In the genomic region with DNA sequence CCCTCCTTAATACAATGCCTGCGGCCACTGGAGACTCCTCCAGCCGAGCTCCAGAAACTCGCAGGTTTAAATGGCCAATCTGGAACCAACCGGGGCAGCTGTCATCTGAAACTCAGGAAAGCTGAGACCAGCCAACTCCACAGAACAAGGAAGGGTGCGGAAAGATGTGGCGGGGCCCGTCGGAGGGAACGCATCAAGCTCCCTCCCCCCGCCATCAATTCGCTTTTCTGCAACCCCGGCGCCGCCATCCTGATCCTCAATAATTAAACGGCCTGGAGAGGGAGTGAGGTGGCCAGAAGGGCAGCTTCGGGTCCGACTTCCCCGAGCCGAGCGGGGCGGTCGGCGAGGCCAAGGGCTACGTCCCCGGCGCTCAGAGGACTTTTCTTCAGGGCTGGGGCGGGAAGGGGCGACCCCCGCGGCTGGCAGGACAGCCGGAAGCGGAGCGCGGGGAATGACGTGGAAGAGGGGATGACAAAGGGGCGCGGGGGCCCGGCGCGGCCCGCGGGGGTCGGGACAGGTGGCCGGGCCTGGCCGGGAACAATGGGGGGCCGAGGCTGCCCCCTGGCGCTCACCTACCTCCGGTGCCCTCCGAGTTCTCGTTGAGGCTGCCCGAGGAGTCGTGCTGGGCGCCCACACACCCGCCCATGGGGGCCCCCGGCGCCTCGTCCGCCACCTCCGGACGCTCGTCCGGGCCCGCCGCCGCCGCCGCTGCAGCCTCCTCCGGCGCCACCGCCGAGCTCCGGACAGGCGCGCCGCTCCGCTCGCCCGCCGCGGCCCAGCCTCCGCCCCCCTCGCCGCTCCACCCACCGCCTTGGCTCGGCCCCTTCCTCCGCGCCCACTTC, we compare ENCODE assay signal across 8 cellular contexts. TPM values are rescaled to one million over a fixed set of nuclear protein-coding genes. Genes with fewer than 3 reads are reported as not detected.
DNase-seq lines count a peak whose midpoint lies in the region; ATAC-seq and TF ChIP-seq lines count a peak whose summit lies in the region.

A gene with protein sequence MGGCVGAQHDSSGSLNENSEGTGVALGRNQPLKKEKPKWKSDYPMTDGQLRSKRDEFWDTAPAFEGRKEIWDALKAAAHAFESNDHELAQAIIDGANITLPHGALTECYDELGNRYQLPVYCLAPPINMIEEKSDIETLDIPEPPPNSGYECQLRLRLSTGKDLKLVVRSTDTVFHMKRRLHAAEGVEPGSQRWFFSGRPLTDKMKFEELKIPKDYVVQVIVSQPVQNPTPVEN (minus strand): TSS at position 745 of the 842 bp plus-strand sequence. CDS start 99 bp downstream, at position 646.

- peak within 1 kb of the TSS; percentile 78 to 86 for H3K27ac ChIP-seq in liver (ENCODE audit: low read depth in 1 of 2, low read length in 2 of 2)

- under 1% methylated on average over 87 of the region's 87 CpGs for WGBS in liver

- intact Hi-C loops in activated CD4-positive, alpha-beta T cell treated with anti-CD3 and anti-CD28 coated beads, Interleukin-2, amount 10 ng/mL, durations not matched to agents 24 days and 14 days (cut with micrococcal nuclease) = loop anchor here (1.0 to 10.0 kb wide), 5 partner anchors 8 to 772 kb away; partner anchors contain the start of genes CREBRF and STK10

- no peaks in the 10 kb centered on the region for H3K9me3 ChIP-seq in liver (ENCODE audit: control insufficient read depth in 4 of 4, low read length in 3 of 4)

- peak within 1 kb of the TSS; percentile 76 to 93 (median 91) for H3K4me3 ChIP-seq in liver (ENCODE audit: low read depth in 1 of 3, low read length in 3 of 3)

- H3K4me1 ChIP-seq in liver (ENCODE audit: control insufficient read depth in 4 of 4, insufficient read depth in 4 of 4, low read length in 3 of 4) = peaks cover 1 to 20% (median 14%) of the 10 kb centered on the region in 4 donors

- no peaks in the 10 kb centered on the region for H3K36me3 ChIP-seq in liver (ENCODE audit: control insufficient read depth in 4 of 4, insufficient read depth in 3 of 4, low read depth in 1 of 4, low read length in 3 of 4)

- H3K27ac Mint-ChIP-seq in activated CD4-positive, alpha-beta T cell treated with anti-CD3 and anti-CD28 coated beads, Interleukin-2, amount 10 ng/mL, durations not matched to agents 24 days and 14 days = peak within 1 kb of the TSS; percentile 81

- no peaks in the 10 kb centered on the region for H3K36me3 Mint-ChIP-seq in activated CD4-positive, alpha-beta T cell treated with anti-CD3 and anti-CD28 coated beads, Interleukin-2, amount 10 ng/mL, durations not matched to agents 24 days and 14 days (ENCODE audit: low read depth)

- ATAC-seq in GM18508 (IDR thresholded peaks at IDR 0.05; ENCODE audit: insufficient read depth, unreplicated experiment) (peak; percentile 72), HG03039 (IDR thresholded peaks at IDR 0.05; ENCODE audit: unreplicated experiment) (peak; percentile 85)

- H3K4me1 Mint-ChIP-seq in activated CD4-positive, alpha-beta T cell treated with anti-CD3 and anti-CD28 coated beads, Interleukin-2, amount 10 ng/mL, durations not matched to agents 24 days and 14 days = peaks cover 23% of the 10 kb centered on the region

- peak within 1 kb of the TSS; percentile 43 to 65 for H3K9ac ChIP-seq in liver (ENCODE audit: low read depth in 1 of 2, low read length in 2 of 2)

- peak within 1 kb of the TSS; percentile 89 for H3K4me3 Mint-ChIP-seq in activated CD4-positive, alpha-beta T cell treated with anti-CD3 and anti-CD28 coated beads, Interleukin-2, amount 10 ng/mL, durations not matched to agents 24 days and 14 days

- peaks cover 25% of the 10 kb centered on the region for H3K27me3 Mint-ChIP-seq in activated CD4-positive, alpha-beta T cell treated with anti-CD3 and anti-CD28 coated beads, Interleukin-2, amount 10 ng/mL, durations not matched to agents 24 days and 14 days

- peak; percentile 14 for TF ChIP-seq CTCF in liver (IDR thresholded peaks at IDR 0.05; ENCODE audit: low read depth, low read length, missing input control)

- TF ChIP-seq RAD21 in liver (IDR thresholded peaks at IDR 0.05) = no peak

- H3K9me3 Mint-ChIP-seq in activated CD4-positive, alpha-beta T cell treated with anti-CD3 and anti-CD28 coated beads, Interleukin-2, amount 10 ng/mL, durations not matched to agents 24 days and 14 days = no peaks in the 10 kb centered on the region

- H3K27me3 ChIP-seq in liver (ENCODE audit: control insufficient read depth in 4 of 4, insufficient read depth in 4 of 4, low read length in 3 of 4) = no peaks in the 10 kb centered on the region

- DNase-seq in 8988T (peak; percentile 92), NCI-H2227 treated with DMSO at 0.1 percent for 48 hours (lab: John Stamatoyannopoulos, UW) (peak; percentile 37), dermis microvascular lymphatic vessel endothelial cell (ENCODE audit: low read depth in 2 of 2) (peak in 1 of 2 donors; percentile 82)
- DNase-seq in activated CD4-positive, alpha-beta T cell treated with anti-CD3 and anti-CD28 coated beads, Interleukin-2, amount 10 ng/mL, durations not matched to agents 24 days and 14 days = peak; percentile 95
- peak; percentile 71 for DNase-seq in stimulated activated CD4-positive, alpha-beta T cell treated with anti-CD3 and anti-CD28 coated beads, Interleukin-4, amount 100 ng/mL, for 24 hours

TF ChIP-seq in liver, 16 proteins besides CTCF, POLR2A, EP300 and RAD21:
- TF ChIP-seq, protein P1, sequence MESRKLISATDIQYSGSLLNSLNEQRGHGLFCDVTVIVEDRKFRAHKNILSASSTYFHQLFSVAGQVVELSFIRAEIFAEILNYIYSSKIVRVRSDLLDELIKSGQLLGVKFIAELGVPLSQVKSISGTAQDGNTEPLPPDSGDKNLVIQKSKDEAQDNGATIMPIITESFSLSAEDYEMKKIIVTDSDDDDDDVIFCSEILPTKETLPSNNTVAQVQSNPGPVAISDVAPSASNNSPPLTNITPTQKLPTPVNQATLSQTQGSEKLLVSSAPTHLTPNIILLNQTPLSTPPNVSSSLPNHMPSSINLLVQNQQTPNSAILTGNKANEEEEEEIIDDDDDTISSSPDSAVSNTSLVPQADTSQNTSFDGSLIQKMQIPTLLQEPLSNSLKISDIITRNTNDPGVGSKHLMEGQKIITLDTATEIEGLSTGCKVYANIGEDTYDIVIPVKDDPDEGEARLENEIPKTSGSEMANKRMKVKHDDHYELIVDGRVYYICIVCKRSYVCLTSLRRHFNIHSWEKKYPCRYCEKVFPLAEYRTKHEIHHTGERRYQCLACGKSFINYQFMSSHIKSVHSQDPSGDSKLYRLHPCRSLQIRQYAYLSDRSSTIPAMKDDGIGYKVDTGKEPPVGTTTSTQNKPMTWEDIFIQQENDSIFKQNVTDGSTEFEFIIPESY (IDR thresholded peaks at IDR 0.05) = no peak
- TF ChIP-seq YY1 (IDR thresholded peaks at IDR 0.05) (peak; percentile 49), FOXA2 (IDR thresholded peaks at IDR 0.05) (no peak), HNF4A (conservative IDR thresholded peaks at IDR 0.05) (peak in 1 of 2 donors; percentile 11), RXRA (IDR thresholded peaks at IDR 0.05) (no peak), EGR1 (IDR thresholded peaks at IDR 0.05; ENCODE audit: low read depth in 2 of 2) (no peak), HNF4G (IDR thresholded peaks at IDR 0.05) (no peak), JUND (IDR thresholded peaks at IDR 0.05) (no peak), TAF1 (conservative IDR thresholded peaks at IDR 0.05) (peak; percentile 21), GABPA (IDR thresholded peaks at IDR 0.05 in 1 of 2, conservative IDR thresholded peaks at IDR 0.05 in 1 of 2) (no peak), FOXA1 (IDR thresholded peaks at IDR 0.05) (no peak), NR2F2 (IDR thresholded peaks at IDR 0.05) (no peak), SP1 (IDR thresholded peaks at IDR 0.05) (no peak), REST (IDR thresholded peaks at IDR 0.05) (no peak)
- TF ChIP-seq, protein P2, sequence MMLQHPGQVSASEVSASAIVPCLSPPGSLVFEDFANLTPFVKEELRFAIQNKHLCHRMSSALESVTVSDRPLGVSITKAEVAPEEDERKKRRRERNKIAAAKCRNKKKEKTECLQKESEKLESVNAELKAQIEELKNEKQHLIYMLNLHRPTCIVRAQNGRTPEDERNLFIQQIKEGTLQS (IDR thresholded peaks at IDR 0.05) = no peak
- TF ChIP-seq, protein P3, sequence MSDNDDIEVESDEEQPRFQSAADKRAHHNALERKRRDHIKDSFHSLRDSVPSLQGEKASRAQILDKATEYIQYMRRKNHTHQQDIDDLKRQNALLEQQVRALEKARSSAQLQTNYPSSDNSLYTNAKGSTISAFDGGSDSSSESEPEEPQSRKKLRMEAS (IDR thresholded peaks at IDR 0.05) = no peak

RNA-seq across cellular contexts. Expression of the gene that starts here (rescaled TPM):
- 5.5 and 6.3 TPM in 2 replicates for total RNA-seq in activated CD4-positive, alpha-beta T cell treated with anti-CD3 and anti-CD28 coated beads, Interleukin-2, amount 10 ng/mL, durations not matched to agents 24 days and 14 days
- total RNA-seq in dermis microvascular lymphatic vessel endothelial cell (15.7 and 18.3 TPM in 2 replicates), liver (1 to 10 TPM; 7.9 to 8.3 TPM)
- 1 to 10 TPM; 4.4 to 5.3 TPM for polyA plus RNA-seq in liver
